Comparison of ENCODE assay signal across 27 cellular contexts in the genomic region with DNA sequence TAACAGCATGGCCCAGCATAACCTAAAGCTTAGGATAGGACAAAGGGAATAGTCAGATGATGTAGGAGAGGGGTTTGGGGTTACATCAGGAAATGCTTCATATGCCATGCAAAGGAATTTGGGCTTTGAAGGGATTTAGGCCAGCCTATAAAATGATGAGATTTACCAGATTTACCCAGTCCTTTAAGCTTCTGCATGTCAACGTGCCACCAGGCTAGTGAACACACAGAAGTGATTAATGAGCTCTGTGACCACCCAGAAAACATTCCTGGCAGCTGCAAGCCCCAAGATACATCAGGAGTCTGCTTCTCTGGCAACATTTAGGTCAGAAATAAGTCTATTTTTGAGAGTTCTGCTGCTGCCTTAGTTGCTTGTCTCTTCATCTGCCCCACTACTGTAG.
"Had no signal": no experiment of that assay in that cellular context is flagged by ENCODE, and none has a peak within 500 bp of the region (broad histone marks: within the 10 kb centered on the region; RNA-seq: fewer than 3 reads in every experiment).

No MANE protein-coding gene starts in this region.

- DNase-seq: dermis blood vessel endothelial cell; effector memory CD4-positive, alpha-beta T cell; esophagus squamous epithelium; hypothalamus; immature natural killer cell; islet precursor cell; kidney glomerular epithelial cell; left colon; left ventricle myocardium superior; lower lobe of right lung; mucosa of descending colon; naive B cell; nucleus accumbens; right cardiac atrium; sigmoid colon; spleen; stimulated activated CD4-positive, alpha-beta T cell treated with anti-CD3 and anti-CD28 coated beads, Interleukin-4, amount 100 ng/mL, for 4 hours; stimulated activated naive CD8-positive, alpha-beta T cell treated with anti-CD3 and anti-CD28 coated beads, Interleukin-15, Interleukin-2, amounts not matched to agents 100 U/mL and 50 U/mL, for 24 hours; substantia nigra; testis; tibial artery had no signal

- H3K27ac Mint-ChIP-seq: immature natural killer cell; naive B cell; natural killer cell treated with Interleukin-12 subunit alpha and Interleukin-12 subunit beta and Interleukin-15 and Interleukin-18, amount 100 ng/mL, for 72 hours; stimulated activated memory B cell treated with anti-CD40 and anti-IgM and Interleukin-4, amounts not matched to agents 10 μg/mL and 1 μg/mL and 100 μg/mL, for 72 hours; type B pancreatic cell had no signal

- H3K4me3 ChIP-seq: coronary artery, esophagus squamous epithelium, lower lobe of right lung, mucosa of descending colon, prostate gland, sigmoid colon, skin epidermis, spleen, testis, tibial artery had no signal

- H3K36me3 Mint-ChIP-seq: immature natural killer cell; naive B cell; natural killer cell treated with Interleukin-12 subunit alpha and Interleukin-12 subunit beta and Interleukin-15 and Interleukin-18, amount 100 ng/mL, for 72 hours; stimulated activated memory B cell treated with anti-CD40 and anti-IgM and Interleukin-4, amounts not matched to agents 10 μg/mL and 1 μg/mL and 100 μg/mL, for 72 hours; type B pancreatic cell had no signal

- H3K27me3 ChIP-seq: esophagus squamous epithelium, sigmoid colon, spleen, testis, tibial artery had no signal

- H3K27ac ChIP-seq: coronary artery, esophagus squamous epithelium, lower lobe of right lung, prostate gland, sigmoid colon, skin epidermis, spleen, testis, tibial artery had no signal

- H3K4me1 Mint-ChIP-seq: immature natural killer cell; naive B cell; stimulated activated memory B cell treated with anti-CD40 and anti-IgM and Interleukin-4, amounts not matched to agents 10 μg/mL and 1 μg/mL and 100 μg/mL, for 72 hours had no signal

- H3K36me3 ChIP-seq: esophagus squamous epithelium, lower lobe of right lung, prostate gland, sigmoid colon, spleen, tibial artery had no signal

- H3K27me3 Mint-ChIP-seq: naive B cell; natural killer cell treated with Interleukin-12 subunit alpha and Interleukin-12 subunit beta and Interleukin-15 and Interleukin-18, amount 100 ng/mL, for 72 hours; stimulated activated memory B cell treated with anti-CD40 and anti-IgM and Interleukin-4, amounts not matched to agents 10 μg/mL and 1 μg/mL and 100 μg/mL, for 72 hours; type B pancreatic cell had no signal

- H3K9me3 ChIP-seq: mucosa of descending colon, prostate gland, testis, tibial artery had no signal

- H3K4me3 Mint-ChIP-seq: immature natural killer cell; naive B cell; natural killer cell treated with Interleukin-12 subunit alpha and Interleukin-12 subunit beta and Interleukin-15 and Interleukin-18, amount 100 ng/mL, for 72 hours; stimulated activated memory B cell treated with anti-CD40 and anti-IgM and Interleukin-4, amounts not matched to agents 10 μg/mL and 1 μg/mL and 100 μg/mL, for 72 hours; type B pancreatic cell had no signal

- H3K9me3 Mint-ChIP-seq: type B pancreatic cell had no signal

- H3K4me1 ChIP-seq: esophagus squamous epithelium, lower lobe of right lung, prostate gland, sigmoid colon, spleen, testis, tibial artery had no signal
